In genomic region chr6:35487653-35488516, GRCh38 we compare ENCODE assay signal across 12 cellular contexts. TPM values are rescaled to one million over a fixed set of nuclear protein-coding genes. Genes with fewer than 3 reads are reported as not detected.
A peak's percentile ranks its signal among the peaks of the same experiment; 100 is the strongest.
DNase-seq lines count a peak whose midpoint lies in the region; ATAC-seq and TF ChIP-seq lines count a peak whose summit lies in the region.
"Had no signal": no experiment of that assay in that cellular context is flagged by ENCODE, and none has a peak within 500 bp of the region (broad histone marks: within the 10 kb centered on the region; RNA-seq: fewer than 3 reads in every experiment).

No MANE protein-coding gene starts in this region.

- BruUV-seq in HCT116 (replicated peaks; lab: Mats Ljungman, UMichigan), result no TSS peak

- H3K27ac ChIP-seq in HCT116 (ENCODE audit: low read depth, low read length), result peak overlapping the region; percentile 97

- H3K36me3 ChIP-seq in HCT116 (ENCODE audit: control insufficient read depth in 1 of 2, insufficient read depth in 2 of 2, low read length in 2 of 2), result no peaks in the 10 kb centered on the region

- H3K9me3 Mint-ChIP-seq in stimulated activated effector memory CD8-positive, alpha-beta T cell treated with anti-CD3 and anti-CD28 coated beads, Interleukin-12 subunit alpha, Interleukin-12 subunit beta, amount 100 ng/mL, for 72 hours, result no peaks in the 10 kb centered on the region
- H3K9me3 Mint-ChIP-seq: activated T-helper 2 cell treated with anti-CD3 and anti-CD28 coated beads, Interferon-gamma antibody, Interleukin-2, Interleukin-4, amounts not matched to agents 10 μg/mL and 5 μg/mL and 100 μg/mL, durations not matched to agents 14 hours and 24 hours and 36 hours; memory B cell had no signal

- peaks cover 15% of the 10 kb centered on the region for H3K4me1 Mint-ChIP-seq in stimulated activated effector memory CD8-positive, alpha-beta T cell treated with anti-CD3 and anti-CD28 coated beads, Interleukin-12 subunit alpha, Interleukin-12 subunit beta, amount 100 ng/mL, for 72 hours

- peak overlapping the region in 1 of 2 experiments; percentile 19; a peak in 2 of 4 replicates for H3K4me3 ChIP-seq in HCT116 (replicated peaks in 1 of 2; ENCODE audit: low read depth in 1 of 2, low read length in 2 of 2)

- in situ Hi-C loops in G401 (cut with HindIII; ENCODE audit: low sequenced_read_pairs), result no loop called here

- no peak for TF ChIP-seq POLR2A in HCT116 (IDR thresholded peaks at IDR 0.05; ENCODE audit: borderline replicate concordance, extremely low read depth, insufficient read depth, insufficient read length)

- TF ChIP-seq CTCF in HCT116 (IDR thresholded peaks at IDR 0.05 in 2 of 3, conservative IDR thresholded peaks at IDR 0.05 in 1 of 3; ENCODE audit: borderline replicate concordance in 1 of 3, insufficient read depth in 1 of 3, low read depth in 2 of 3, low read length in 2 of 3), result no peak

- peaks cover 70 to 98% of the 10 kb centered on the region in 2 experiments for H3K4me1 ChIP-seq in HCT116 (ENCODE audit: control insufficient read depth in 1 of 2, insufficient read depth in 2 of 2, low read length in 2 of 2)

- H3K27ac Mint-ChIP-seq in stimulated activated effector memory CD8-positive, alpha-beta T cell treated with anti-CD3 and anti-CD28 coated beads, Interleukin-12 subunit alpha, Interleukin-12 subunit beta, amount 100 ng/mL, for 72 hours, result peak overlapping the region; percentile 76
- H3K27ac Mint-ChIP-seq: activated T-helper 2 cell treated with anti-CD3 and anti-CD28 coated beads, Interferon-gamma antibody, Interleukin-2, Interleukin-4, amounts not matched to agents 10 μg/mL and 5 μg/mL and 100 μg/mL, durations not matched to agents 14 hours and 24 hours and 36 hours; memory B cell had no signal

- H3K9ac ChIP-seq in HCT116 (ENCODE audit: low read length), result peak overlapping the region; percentile 41

- RAD21 ChIA-PET in HCT116 (lab: Charles Lee; ENCODE audit: low non-redundant PET in 1 of 2, low total read pairs in 2 of 2, uncharacterized antibody in 2 of 2, unreplicated experiment in 2 of 2), result no interaction called here

- POLR2A ChIA-PET in HCT116 (lab: Charles Lee), result interaction anchor here (0.5 to 8.1 kb wide), 6 partner anchors 9 to 56 kb away, joined by 3 to 48 read pairs (median 4); partner anchors contain the start of gene TEAD3

- TF ChIP-seq RAD21 in HCT116 (IDR thresholded peaks at IDR 0.05; ENCODE audit: low read depth), result no peak

- no peaks in the 10 kb centered on the region for H4K20me1 ChIP-seq in HCT116 (ENCODE audit: insufficient read depth)

- CTCF ChIA-PET in HCT116 (lab: Charles Lee), result interaction anchor here (0.7 to 1.7 kb wide), 3 partner anchors 9 to 255 kb away, joined by 3 to 4 read pairs (median 4); partner anchors contain the start of genes ARMC12 and TEAD3

- DNase-seq in HCT116 (ENCODE audit: low read depth, low spot score) (no peak), SIG-M5 (lab: John Stamatoyannopoulos, UW) (peak; percentile 47), glomerular visceral epithelial cell (ENCODE audit: extremely low spot score) (peak; percentile 54), activated gamma-delta T cell (lab: John Stamatoyannopoulos, UW) (no peak), G401 (ENCODE audit: low spot score) (no peak)
- DNase-seq in stimulated activated effector memory CD8-positive, alpha-beta T cell treated with anti-CD3 and anti-CD28 coated beads, Interleukin-12 subunit alpha, Interleukin-12 subunit beta, amount 100 ng/mL, for 72 hours (ENCODE audit: low spot score in 2 of 2), result no peak
- no peak for DNase-seq in activated effector memory CD4-positive, alpha-beta T cell treated with Interleukin-2 at 50 U/mL for 16 hours
- DNase-seq: NCI-H1694, substantia nigra had no signal

- no peak overlapping the region for H2AFZ ChIP-seq in HCT116 (ENCODE audit: low read depth, low read length, poor library complexity, severe bottlenecking)

- no peaks in the 10 kb centered on the region for H3K36me3 Mint-ChIP-seq in stimulated activated effector memory CD8-positive, alpha-beta T cell treated with anti-CD3 and anti-CD28 coated beads, Interleukin-12 subunit alpha, Interleukin-12 subunit beta, amount 100 ng/mL, for 72 hours
- H3K36me3 Mint-ChIP-seq: memory B cell had no signal

- intact Hi-C loops in HCT116 (cut with micrococcal nuclease), result no loop called here

- H3K4me2 ChIP-seq in HCT116 (ENCODE audit: low read length), result peak overlapping the region; percentile 84

- no peaks in the 10 kb centered on the region for H3K27me3 ChIP-seq in HCT116 (ENCODE audit: insufficient read depth, low read length)

- no peaks in the 10 kb centered on the region for H3K9me3 ChIP-seq in HCT116 (ENCODE audit: control insufficient read depth in 1 of 2, insufficient read depth in 1 of 2, low read depth in 1 of 2, low read length in 2 of 2)

- peaks cover 48% of the 10 kb centered on the region for H3K79me2 ChIP-seq in HCT116 (ENCODE audit: insufficient read depth, low read length)

- no peak overlapping the region for H3K4me3 Mint-ChIP-seq in stimulated activated effector memory CD8-positive, alpha-beta T cell treated with anti-CD3 and anti-CD28 coated beads, Interleukin-12 subunit alpha, Interleukin-12 subunit beta, amount 100 ng/mL, for 72 hours
- H3K4me3 Mint-ChIP-seq: memory B cell had no signal

- ATAC-seq in HCT116 (0 out of 2 replicates have a peak, but pooled peaks have one; percentile 8), GM21526 (IDR thresholded peaks at IDR 0.05; ENCODE audit: low FRiP score, unreplicated experiment) (no peak)
- no peak for ATAC-seq in stimulated activated effector memory CD8-positive, alpha-beta T cell treated with anti-CD3 and anti-CD28 coated beads, Interleukin-12 subunit alpha, Interleukin-12 subunit beta, amount 100 ng/mL, for 72 hours

- H3K9me2 ChIP-seq in HCT116 (ENCODE audit: insufficient read depth), result no peaks in the 10 kb centered on the region

TF ChIP-seq in HCT116, 20 proteins besides CTCF, POLR2A, EP300 and RAD21:
- TF ChIP-seq ELF1 (IDR thresholded peaks at IDR 0.05; ENCODE audit: borderline replicate concordance, low read depth), result no peak
- TF ChIP-seq JUND (IDR thresholded peaks at IDR 0.05), result no peak
- TF ChIP-seq POLR2AphosphoS5 (IDR thresholded peaks at IDR 0.05; ENCODE audit: low read depth, low read length), result no peak
- no peak for TF ChIP-seq TCF7L2 (IDR thresholded peaks at IDR 0.05; ENCODE audit: borderline replicate concordance, extremely low read depth, insufficient read depth, insufficient read length)
- TF ChIP-seq CBX3 (IDR thresholded peaks at IDR 0.05; ENCODE audit: low read depth), result no peak
- TF ChIP-seq ATF3 (IDR thresholded peaks at IDR 0.05), result no peak
- no peak for TF ChIP-seq ZNF274 (IDR thresholded peaks at IDR 0.05; ENCODE audit: low read depth, low read length)
- no peak for TF ChIP-seq CEBPB (IDR thresholded peaks at IDR 0.05; ENCODE audit: low read depth)
- TF ChIP-seq EZH2 (IDR thresholded peaks at IDR 0.05), result no peak
- no peak for TF ChIP-seq SRF (IDR thresholded peaks at IDR 0.05; ENCODE audit: low read depth)
- TF ChIP-seq FOSL1 (IDR thresholded peaks at IDR 0.05; ENCODE audit: low read depth), result no peak
- no peak for TF ChIP-seq SIN3A (IDR thresholded peaks at IDR 0.05; ENCODE audit: low read depth)
- no peak for TF ChIP-seq YY1 (IDR thresholded peaks at IDR 0.05; ENCODE audit: extremely low read depth, insufficient replicate concordance, low read depth, low read length)
- TF ChIP-seq MAX (IDR thresholded peaks at IDR 0.05), result no peak
- TF ChIP-seq ZFX (IDR thresholded peaks at IDR 0.05), result no peak
TF ChIP-seq in HCT116: peak in this region for 0.

RNA-seq across cellular contexts. Expression of gene TEAD3, which starts 9.0 kb away (rescaled TPM):
- total RNA-seq in HCT116 (2021; ENCODE audit: unreplicated experiment), result 21.8 TPM
- polyA plus RNA-seq in HCT116 (2012), result 20.5 and 20.9 TPM in 2 replicates
- 15.6 and 19.4 TPM in 2 replicates for total RNA-seq in G401 (2014; rRNA removed; shearing (Covaris generic))

RNA-seq across cellular contexts. Expression of gene RPL10A, which starts 19.7 kb away (rescaled TPM):
- 1,981 TPM for total RNA-seq in HCT116 (2021; ENCODE audit: unreplicated experiment)
- 2,739 and 2,996 TPM in 2 replicates for polyA plus RNA-seq in HCT116 (2012)
- 3,184 and 4,000 TPM in 2 replicates for total RNA-seq in G401 (2014; rRNA removed; shearing (Covaris generic))

RNA-seq across cellular contexts. Expression of gene TULP1, which starts 24.8 kb away (rescaled TPM):
- total RNA-seq in HCT116 (2021; ENCODE audit: unreplicated experiment), result not detected
- polyA plus RNA-seq in HCT116 (2012), result 0.05 TPM in 1 of 2 replicates, not detected in the other
- not detected in 2 replicates for total RNA-seq in G401 (2014; rRNA removed; shearing (Covaris generic))
- total RNA-seq: activated T-helper 2 cell treated with anti-CD3 and anti-CD28 coated beads, Interferon-gamma antibody, Interleukin-2, Interleukin-4, amounts not matched to agents 10 μg/mL and 5 μg/mL and 100 μg/mL, durations not matched to agents 14 hours and 24 hours and 36 hours had no signal

RNA-seq across cellular contexts. Expression of gene FANCE, which starts 35.7 kb away (rescaled TPM):
- 16.1 TPM for total RNA-seq in HCT116 (2021; ENCODE audit: unreplicated experiment)
- polyA plus RNA-seq in HCT116 (2012), result 7.3 and 9.1 TPM in 2 replicates
- 21.0 and 22.2 TPM in 2 replicates for total RNA-seq in G401 (2014; rRNA removed; shearing (Covaris generic))

Comparison
In these comparisons a context has a peak if more than half of its experiments do, and no peak if none do; other contexts are left out.
1. DNase-seq: peak in SIG-M5 (single experiment) and glomerular visceral epithelial cell (single experiment); none in HCT116 (single experiment), stimulated activated effector memory CD8-positive, alpha-beta T cell treated with anti-CD3 and anti-CD28 coated beads, Interleukin-12 subunit alpha, Interleukin-12 subunit beta, amount 100 ng/mL, for 72 hours (0 of 2), activated effector memory CD4-positive, alpha-beta T cell treated with Interleukin-2 at 50 U/mL for 16 hours (single experiment), activated gamma-delta T cell (single experiment) and G401 (single experiment).